Comparison of ENCODE assay signal across 8 cellular contexts in the genomic region with DNA sequence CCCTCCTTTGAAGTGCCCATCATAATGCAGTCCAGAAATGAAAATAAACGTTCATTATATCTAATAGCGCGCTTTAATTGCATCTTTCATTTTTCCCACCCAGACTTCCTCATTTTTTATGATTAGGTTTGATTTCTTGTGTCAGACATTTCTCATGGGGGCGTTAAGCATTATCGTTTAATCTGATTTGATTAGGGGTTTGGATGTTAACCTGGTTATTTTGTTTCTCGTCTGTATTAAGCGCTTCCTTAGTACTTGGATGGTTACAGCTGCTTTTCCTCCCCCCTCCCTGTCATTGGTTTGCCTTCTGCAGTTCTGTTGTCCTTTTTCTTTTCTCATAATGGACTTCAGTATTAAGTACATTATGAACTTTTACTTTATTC. TPM values are rescaled to one million over a fixed set of nuclear protein-coding genes. Genes with fewer than 3 reads are reported as not detected.
DNase-seq lines count a peak whose midpoint lies in the region; ATAC-seq and TF ChIP-seq lines count a peak whose summit lies in the region.

No MANE protein-coding gene starts in this region.

- TF ChIP-seq CTCF in CD8-positive, alpha-beta T cell (IDR thresholded peaks at IDR 0.05), result no peak
- no peak for TF ChIP-seq CTCF in neural cell (IDR thresholded peaks at IDR 0.05; ENCODE audit: poor library complexity, severe bottlenecking)

- no peak overlapping the region for H2AFZ ChIP-seq in neural cell (ENCODE audit: low read depth, low read length)

- peaks cover 34% of the 10 kb centered on the region for H3K4me1 ChIP-seq in CD8-positive, alpha-beta T cell (ENCODE audit: insufficient read depth, low read length)

- H3K4me1 Mint-ChIP-seq in CD8-positive, alpha-beta T cell (ENCODE audit: low read depth), result peaks cover 48% of the 10 kb centered on the region

- no peaks in the 10 kb centered on the region for H3K27me3 Mint-ChIP-seq in CD8-positive, alpha-beta T cell (ENCODE audit: low read depth)

- H3K4me3 ChIP-seq in CD8-positive, alpha-beta T cell (ENCODE audit: low read depth, low read length), result peak overlapping the region; percentile 88
- H3K4me3 ChIP-seq in neural cell (ENCODE audit: low read length), result peak overlapping the region; percentile 93

- H3K9me3 Mint-ChIP-seq in CD8-positive, alpha-beta T cell, result no peaks in the 10 kb centered on the region

- peaks cover 43% of the 10 kb centered on the region for H3K79me2 ChIP-seq in neural cell (replicated peaks; ENCODE audit: insufficient read depth, low read length)

- peak overlapping the region; percentile 96 for H3K9ac ChIP-seq in neural cell (ENCODE audit: low read length)

- no peaks in the 10 kb centered on the region for H3K9me2 ChIP-seq in neural cell (ENCODE audit: insufficient read depth, low read length)

- H3K27ac ChIP-seq in CD8-positive, alpha-beta T cell (ENCODE audit: low read depth, low read length), result peak overlapping the region; percentile 93
- H3K27ac ChIP-seq in neural cell (ENCODE audit: low read length), result peak overlapping the region; percentile 98

- no peak for TF ChIP-seq EP300 in neural cell (conservative IDR thresholded peaks at IDR 0.05; ENCODE audit: poor library complexity, severe bottlenecking)

- no peak for TF ChIP-seq RAD21 in neural cell (conservative IDR thresholded peaks at IDR 0.05)

- H3K36me3 Mint-ChIP-seq in CD8-positive, alpha-beta T cell, result peaks cover 60% of the 10 kb centered on the region

- peaks cover 14% of the 10 kb centered on the region for H3K36me3 ChIP-seq in CD8-positive, alpha-beta T cell (ENCODE audit: insufficient read depth, low read length)
- peaks cover 8% of the 10 kb centered on the region for H3K36me3 ChIP-seq in neural cell (ENCODE audit: insufficient read depth, low read length)

- DNase-seq in CD8-positive, alpha-beta T cell, result no peak
- peak; percentile 42 for DNase-seq in NAMALWA (ENCODE audit: low spot score)
- peak; percentile 40 for DNase-seq in dermis blood vessel endothelial cell
- no peak for DNase-seq in NCI-H526 treated with DMSO at 0.1 percent for 48 hours (lab: John Stamatoyannopoulos, UW)
- no peak for DNase-seq in NCI-H446 treated with DMSO at 0.1 percent for 48 hours (lab: John Stamatoyannopoulos, UW)

- H3K4me2 ChIP-seq in neural cell (ENCODE audit: low read length), result peak overlapping the region; percentile 79

- intact Hi-C loops in CD8-positive, alpha-beta T cell (cut with DNase I, micrococcal nuclease), result loop anchor here (1.0 to 10.0 kb wide), 7 partner anchors 15 to 1404 kb away; a partner anchor contains a TSS

- H4K20me1 ChIP-seq in neural cell (ENCODE audit: insufficient read depth), result peaks cover 7% of the 10 kb centered on the region

- peaks cover 2% of the 10 kb centered on the region for H3F3A ChIP-seq in neural cell (ENCODE audit: insufficient read depth, low read length, poor library complexity, severe bottlenecking)

- POLR2A ChIA-PET in CD8-positive, alpha-beta T cell (lab: Charles Lee), result interaction anchor here (1.0 to 3.8 kb wide), 6 partner anchors 11 to 1220 kb away, joined by 3 to 80 read pairs (median 4); a partner anchor contains a TSS

- peak overlapping the region; percentile 95 for H3K4me3 Mint-ChIP-seq in CD8-positive, alpha-beta T cell

- no peaks in the 10 kb centered on the region for H3K27me3 ChIP-seq in CD8-positive, alpha-beta T cell (ENCODE audit: insufficient read depth, low read length)
- H3K27me3 ChIP-seq in neural cell (ENCODE audit: insufficient read depth, low read depth, low read length), result no peaks in the 10 kb centered on the region

- peak overlapping the region; percentile 97 for H3K27ac Mint-ChIP-seq in CD8-positive, alpha-beta T cell

- H3K9me3 ChIP-seq in CD8-positive, alpha-beta T cell (ENCODE audit: low read length), result no peaks in the 10 kb centered on the region
- no peaks in the 10 kb centered on the region for H3K9me3 ChIP-seq in neural cell (ENCODE audit: low read length)

- CTCF ChIA-PET in CD8-positive, alpha-beta T cell (lab: Charles Lee), result interaction anchor here (1.3 kb wide), 1 partner anchor 14 kb away, joined by 3 read pairs; no protein-coding TSS in a partner anchor

- no peak for ATAC-seq in CD8-positive, alpha-beta T cell
- ATAC-seq in GM18868 (IDR thresholded peaks at IDR 0.05; ENCODE audit: unreplicated experiment) (no peak), GM19023 (IDR thresholded peaks at IDR 0.05; ENCODE audit: unreplicated experiment) (no peak)

TF ChIP-seq in neural cell, 6 proteins besides CTCF, POLR2A, EP300 and RAD21:
- TF ChIP-seq SMC3 (conservative IDR thresholded peaks at IDR 0.05; ENCODE audit: poor library complexity), result no peak
- TF ChIP-seq, protein P1, sequence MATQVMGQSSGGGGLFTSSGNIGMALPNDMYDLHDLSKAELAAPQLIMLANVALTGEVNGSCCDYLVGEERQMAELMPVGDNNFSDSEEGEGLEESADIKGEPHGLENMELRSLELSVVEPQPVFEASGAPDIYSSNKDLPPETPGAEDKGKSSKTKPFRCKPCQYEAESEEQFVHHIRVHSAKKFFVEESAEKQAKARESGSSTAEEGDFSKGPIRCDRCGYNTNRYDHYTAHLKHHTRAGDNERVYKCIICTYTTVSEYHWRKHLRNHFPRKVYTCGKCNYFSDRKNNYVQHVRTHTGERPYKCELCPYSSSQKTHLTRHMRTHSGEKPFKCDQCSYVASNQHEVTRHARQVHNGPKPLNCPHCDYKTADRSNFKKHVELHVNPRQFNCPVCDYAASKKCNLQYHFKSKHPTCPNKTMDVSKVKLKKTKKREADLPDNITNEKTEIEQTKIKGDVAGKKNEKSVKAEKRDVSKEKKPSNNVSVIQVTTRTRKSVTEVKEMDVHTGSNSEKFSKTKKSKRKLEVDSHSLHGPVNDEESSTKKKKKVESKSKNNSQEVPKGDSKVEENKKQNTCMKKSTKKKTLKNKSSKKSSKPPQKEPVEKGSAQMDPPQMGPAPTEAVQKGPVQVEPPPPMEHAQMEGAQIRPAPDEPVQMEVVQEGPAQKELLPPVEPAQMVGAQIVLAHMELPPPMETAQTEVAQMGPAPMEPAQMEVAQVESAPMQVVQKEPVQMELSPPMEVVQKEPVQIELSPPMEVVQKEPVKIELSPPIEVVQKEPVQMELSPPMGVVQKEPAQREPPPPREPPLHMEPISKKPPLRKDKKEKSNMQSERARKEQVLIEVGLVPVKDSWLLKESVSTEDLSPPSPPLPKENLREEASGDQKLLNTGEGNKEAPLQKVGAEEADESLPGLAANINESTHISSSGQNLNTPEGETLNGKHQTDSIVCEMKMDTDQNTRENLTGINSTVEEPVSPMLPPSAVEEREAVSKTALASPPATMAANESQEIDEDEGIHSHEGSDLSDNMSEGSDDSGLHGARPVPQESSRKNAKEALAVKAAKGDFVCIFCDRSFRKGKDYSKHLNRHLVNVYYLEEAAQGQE (IDR thresholded peaks at IDR 0.05; ENCODE audit: borderline replicate concordance), result no peak
- no peak for TF ChIP-seq MXI1 (conservative IDR thresholded peaks at IDR 0.05; ENCODE audit: poor library complexity, severe bottlenecking)
- no peak for TF ChIP-seq EZH2 (IDR thresholded peaks at IDR 0.05; ENCODE audit: borderline replicate concordance, insufficient read depth, low read length, poor library complexity, severe bottlenecking)
- TF ChIP-seq TAF1 (IDR thresholded peaks at IDR 0.05; ENCODE audit: low read depth), result no peak
- TF ChIP-seq POLR2AphosphoS5 (IDR thresholded peaks at IDR 0.05), result no peak

RNA-seq across cellular contexts. Expression of a gene that starts 0.5 kb away (rescaled TPM):
- total RNA-seq in CD8-positive, alpha-beta T cell, result 10 to 100 TPM; 28.6 to 34.4 TPM
- total RNA-seq in dermis blood vessel endothelial cell, result 29.5 and 37.8 TPM in 2 replicates
- polyA plus RNA-seq in neural cell, result 36.1 and 43.1 TPM in 2 replicates
- polyA minus RNA-seq in neural cell, result 56.6 and 67.4 TPM in 2 replicates

RNA-seq across cellular contexts. Expression of a gene that starts 1.3 kb away (rescaled TPM):
- 100 to 1,000 TPM; 621 to 637 TPM for total RNA-seq in CD8-positive, alpha-beta T cell
- total RNA-seq in dermis blood vessel endothelial cell, result 146 and 355 TPM in 2 replicates
- 350 and 355 TPM in 2 replicates for polyA plus RNA-seq in neural cell
- polyA minus RNA-seq in neural cell, result 135 and 143 TPM in 2 replicates

RNA-seq across cellular contexts. Expression of a gene that starts 11.8 kb away (rescaled TPM):
- total RNA-seq in CD8-positive, alpha-beta T cell, result 10 to 100 TPM; 40.3 to 43.1 TPM
- total RNA-seq in dermis blood vessel endothelial cell, result 23.1 and 31.3 TPM in 2 replicates
- 53.3 and 59.8 TPM in 2 replicates for polyA plus RNA-seq in neural cell
- 21.7 and 26.0 TPM in 2 replicates for polyA minus RNA-seq in neural cell

RNA-seq across cellular contexts. Expression of a gene that starts 12.1 kb away (rescaled TPM):
- 100 to 1,000 TPM; 316 to 336 TPM for total RNA-seq in CD8-positive, alpha-beta T cell
- 20.8 and 23.1 TPM in 2 replicates for total RNA-seq in dermis blood vessel endothelial cell
- polyA plus RNA-seq in neural cell, result 21.7 and 37.6 TPM in 2 replicates
- 23.3 and 23.4 TPM in 2 replicates for polyA minus RNA-seq in neural cell

RNA-seq across cellular contexts. Expression of a gene that starts 27.7 kb away (rescaled TPM):
- 10 to 100 TPM; 23.9 to 27.8 TPM for total RNA-seq in CD8-positive, alpha-beta T cell
- 131 and 250 TPM in 2 replicates for total RNA-seq in dermis blood vessel endothelial cell
- polyA plus RNA-seq in neural cell, result 137 and 143 TPM in 2 replicates
- 109 and 114 TPM in 2 replicates for polyA minus RNA-seq in neural cell

Comparison
In these comparisons a context has a peak if more than half of its experiments do, and no peak if none do; other contexts are left out.
1. DNase-seq: peak in NAMALWA (single experiment) and dermis blood vessel endothelial cell (single experiment); none in CD8-positive, alpha-beta T cell (0 of 7), NCI-H526 treated with DMSO at 0.1 percent for 48 hours (single experiment) and NCI-H446 treated with DMSO at 0.1 percent for 48 hours (single experiment).